ENCODE assay signal across 1 cellular context in genomic region chr12:69129564-69129963, GRCh38.
TF ChIP-seq lines count a peak whose summit lies in the region.

No MANE protein-coding gene starts in this region.

TF ChIP-seq in GM23338, 12 proteins besides CTCF, POLR2A, EP300 and RAD21 (continued from another document):
- TF ChIP-seq ZNF462 (CRISPR knock-in tag; IDR thresholded peaks at IDR 0.05) (no peak), ZNF331 (CRISPR knock-in tag; IDR thresholded peaks at IDR 0.05; ENCODE audit: low read depth) (no peak), JUNB (IDR thresholded peaks at IDR 0.05; ENCODE audit: unreplicated experiment) (no peak), ETS1 (IDR thresholded peaks at IDR 0.05) (no peak), STAT1 (IDR thresholded peaks at IDR 0.05; ENCODE audit: unreplicated experiment) (no peak)
